35 cellular contexts compared by ENCODE assay signal in genomic region chr1:14167889-14168288, GRCh38.
"Had no signal": no experiment of that assay in that cellular context is flagged by ENCODE, and none has a peak within 500 bp of the region (broad histone marks: within the 10 kb centered on the region; RNA-seq: fewer than 3 reads in every experiment).

No MANE protein-coding gene starts in this region.

- H3K4me1 Mint-ChIP-seq: activated B cell treated with CpG ODN at 0.5 μM for 24 hours; activated CD4-positive, alpha-beta T cell treated with anti-CD3 and anti-CD28 coated beads, Interleukin-2, amount 10 ng/mL, durations not matched to agents 24 days and 14 days; activated naive CD8-positive, alpha-beta T cell treated with anti-CD3 and anti-CD28 coated beads for 36 hours; activated T-helper 17 cell treated with anti-CD3 and anti-CD28 coated beads, Interleukin-2, amount 50 U/mL, for 72 hours had no signal

- H3K36me3 Mint-ChIP-seq: activated CD4-positive, alpha-beta memory T cell treated with anti-CD3 and anti-CD28 coated beads for 36 hours; activated naive CD8-positive, alpha-beta T cell treated with anti-CD3 and anti-CD28 coated beads for 36 hours had no signal

- H3K27ac Mint-ChIP-seq: activated B cell treated with CpG ODN at 0.5 μM for 24 hours; activated CD4-positive, alpha-beta memory T cell treated with anti-CD3 and anti-CD28 coated beads for 36 hours; activated CD4-positive, alpha-beta T cell treated with anti-CD3 and anti-CD28 coated beads, Interleukin-2, amount 10 ng/mL, durations not matched to agents 24 days and 14 days; activated CD8-positive, alpha-beta T cell treated with anti-CD3 and anti-CD28 coated beads for 36 hours; activated naive CD4-positive, alpha-beta T cell treated with anti-CD3 and anti-CD28 coated beads for 36 hours; activated naive CD4-positive, alpha-beta T cell treated with anti-CD3 and anti-CD28 coated beads, Interleukin-2, amount 50 U/mL, for 72 hours; activated naive CD8-positive, alpha-beta T cell treated with anti-CD3 and anti-CD28 coated beads for 36 hours; activated T-cell treated with anti-CD3 and anti-CD28 coated beads, Interleukin-2, amount 50 U/mL, for 72 hours; activated T-helper 1 cell treated with anti-CD3 and anti-CD28 coated beads, Interleukin-12 subunit alpha, Interleukin-12 subunit beta, Interleukin-2, Interleukin-4 antibody, amounts not matched to agents 30 ng/mL and 10 ng/mL and 1 ng/mL, durations not matched to agents 14 hours and 24 hours and 36 hours; activated T-helper 17 cell treated with anti-CD3 and anti-CD28 coated beads, Interleukin-2, amount 50 U/mL, for 72 hours; T-helper 1 cell treated with Interleukin-12 subunit alpha and Interleukin-12 subunit beta and Interleukin-4 antibody, amounts not matched to agents 30 μg/mL and 1 μg/mL, for 36 hours; T-helper 2 cell treated with Interferon-gamma antibody and Interleukin-4, amounts not matched to agents 5 μg/mL and 100 μg/mL, for 36 hours had no signal

- H3K27ac ChIP-seq: adrenal gland, body of pancreas, brain microvascular endothelial cell, breast epithelium, VCaP had no signal

- H3K9me3 Mint-ChIP-seq: activated CD4-positive, alpha-beta T cell treated with anti-CD3 and anti-CD28 coated beads, Interleukin-2, amount 10 ng/mL, durations not matched to agents 24 days and 14 days; activated T-helper 1 cell treated with anti-CD3 and anti-CD28 coated beads, Interleukin-12 subunit alpha, Interleukin-12 subunit beta, Interleukin-2, Interleukin-4 antibody, amounts not matched to agents 30 ng/mL and 10 ng/mL and 1 ng/mL, durations not matched to agents 14 hours and 24 hours and 36 hours; T-helper 1 cell treated with Interleukin-12 subunit alpha and Interleukin-12 subunit beta and Interleukin-4 antibody, amounts not matched to agents 30 μg/mL and 1 μg/mL, for 36 hours; T-helper 2 cell treated with Interferon-gamma antibody and Interleukin-4, amounts not matched to agents 5 μg/mL and 100 μg/mL, for 36 hours had no signal

- DNase-seq: activated B cell treated with CpG ODN at 0.5 μM for 24 hours; activated CD4-positive, alpha-beta memory T cell treated with anti-CD3 and anti-CD28 coated beads for 36 hours; activated CD4-positive, alpha-beta T cell treated with anti-CD3 and anti-CD28 coated beads for 4 hours; activated CD4-positive, alpha-beta T cell treated with anti-CD3 and anti-CD28 coated beads, Interleukin-2, amount 10 ng/mL, durations not matched to agents 24 days and 14 days; activated CD4-positive, alpha-beta T cell treated with anti-CD3 and anti-CD28 coated beads, Interleukin-2, amount 50 U/mL, for 1 hour; activated CD4-positive, alpha-beta T cell treated with anti-CD3 and anti-CD28 coated beads, Interleukin-2, amount 50 U/mL, for 4 hours; activated CD4-positive, CD25-positive, alpha-beta regulatory T cell treated with anti-CD3 and anti-CD28 coated beads, Interleukin-2, amount 50 U/mL, for 72 hours; activated CD8-positive, alpha-beta memory T cell treated with anti-CD3 and anti-CD28 coated beads, Interleukin-2, amount 50 U/mL, for 4 hours; activated CD8-positive, alpha-beta T cell treated with anti-CD3 and anti-CD28 coated beads for 36 hours; activated effector memory CD4-positive, alpha-beta T cell treated with anti-CD3 and anti-CD28 coated beads, Interleukin-2, amount 50 U/mL, for 16 hours; activated gamma-delta T cell treated with Interleukin-2 at 50 U/mL for 16 hours; activated naive CD4-positive, alpha-beta T cell; activated naive CD4-positive, alpha-beta T cell treated with anti-CD3 and anti-CD28 coated beads for 36 hours; activated naive CD4-positive, alpha-beta T cell treated with anti-CD3 and anti-CD28 coated beads, Interleukin-2, amount 50 U/mL, for 16 hours; activated naive CD8-positive, alpha-beta T cell treated with anti-CD3 and anti-CD28 coated beads for 36 hours; activated T-cell treated with anti-CD3 and anti-CD28 coated beads for 4 hours; activated T-cell treated with anti-CD3 and anti-CD28 coated beads, Interleukin-2, amount 50 U/mL, for 1 hour; activated T-cell treated with anti-CD3 and anti-CD28 coated beads, Interleukin-2, amount 50 U/mL, for 4 hours; activated T-cell treated with anti-CD3 and anti-CD28 coated beads, Interleukin-2, amount 50 U/mL, for 72 hours; adrenal gland; amniotic stem cell; aorta; brain microvascular endothelial cell; central memory CD4-positive, alpha-beta T cell; T-helper 1 cell; T-helper 2 cell; T-helper 9 cell had no signal

- H3K4me3 Mint-ChIP-seq: activated B cell treated with CpG ODN at 0.5 μM for 24 hours; activated CD4-positive, alpha-beta memory T cell treated with anti-CD3 and anti-CD28 coated beads for 36 hours; activated CD4-positive, alpha-beta T cell treated with anti-CD3 and anti-CD28 coated beads, Interleukin-2, amount 10 ng/mL, durations not matched to agents 24 days and 14 days; activated CD8-positive, alpha-beta T cell treated with anti-CD3 and anti-CD28 coated beads for 36 hours; activated naive CD4-positive, alpha-beta T cell treated with anti-CD3 and anti-CD28 coated beads for 36 hours; activated naive CD8-positive, alpha-beta T cell treated with anti-CD3 and anti-CD28 coated beads for 36 hours; activated T-cell treated with anti-CD3 and anti-CD28 coated beads, Interleukin-2, amount 50 U/mL, for 4 hours; activated T-cell treated with anti-CD3 and anti-CD28 coated beads, Interleukin-2, amount 50 U/mL, for 72 hours; activated T-helper 1 cell treated with anti-CD3 and anti-CD28 coated beads, Interleukin-12 subunit alpha, Interleukin-12 subunit beta, Interleukin-2, Interleukin-4 antibody, amounts not matched to agents 30 ng/mL and 10 ng/mL and 1 ng/mL, durations not matched to agents 14 hours and 24 hours and 36 hours; activated T-helper 17 cell treated with anti-CD3 and anti-CD28 coated beads, Interleukin-2, amount 50 U/mL, for 72 hours; T-helper 1 cell treated with Interleukin-12 subunit alpha and Interleukin-12 subunit beta and Interleukin-4 antibody, amounts not matched to agents 30 μg/mL and 1 μg/mL, for 36 hours; T-helper 2 cell treated with Interferon-gamma antibody and Interleukin-4, amounts not matched to agents 5 μg/mL and 100 μg/mL, for 36 hours had no signal

- H3K27me3 ChIP-seq: adrenal gland, body of pancreas, brain microvascular endothelial cell, breast epithelium had no signal

- ATAC-seq: activated CD8-positive, alpha-beta T cell treated with anti-CD3 and anti-CD28 coated beads for 36 hours; activated naive CD4-positive, alpha-beta T cell treated with anti-CD3 and anti-CD28 coated beads, Interleukin-2, amount 50 U/mL, for 72 hours; activated T-cell treated with anti-CD3 and anti-CD28 coated beads, Interleukin-2, amount 50 U/mL, for 4 hours; activated T-cell treated with anti-CD3 and anti-CD28 coated beads, Interleukin-2, amount 50 U/mL, for 72 hours; activated T-helper 17 cell treated with anti-CD3 and anti-CD28 coated beads, Interleukin-2, amount 50 U/mL, for 72 hours; body of pancreas had no signal

- H3K36me3 ChIP-seq: adrenal gland, brain microvascular endothelial cell, breast epithelium had no signal

- H3K9me3 ChIP-seq: adrenal gland, breast epithelium had no signal

- H3K27me3 Mint-ChIP-seq: activated CD4-positive, alpha-beta T cell treated with anti-CD3 and anti-CD28 coated beads, Interleukin-2, amount 10 ng/mL, durations not matched to agents 24 days and 14 days had no signal

- H3K4me3 ChIP-seq: adrenal gland, body of pancreas, breast epithelium had no signal

- H3K4me1 ChIP-seq: adrenal gland, body of pancreas, breast epithelium had no signal
